Comparison of ENCODE assay signal across 31 cellular contexts in the genomic region with DNA sequence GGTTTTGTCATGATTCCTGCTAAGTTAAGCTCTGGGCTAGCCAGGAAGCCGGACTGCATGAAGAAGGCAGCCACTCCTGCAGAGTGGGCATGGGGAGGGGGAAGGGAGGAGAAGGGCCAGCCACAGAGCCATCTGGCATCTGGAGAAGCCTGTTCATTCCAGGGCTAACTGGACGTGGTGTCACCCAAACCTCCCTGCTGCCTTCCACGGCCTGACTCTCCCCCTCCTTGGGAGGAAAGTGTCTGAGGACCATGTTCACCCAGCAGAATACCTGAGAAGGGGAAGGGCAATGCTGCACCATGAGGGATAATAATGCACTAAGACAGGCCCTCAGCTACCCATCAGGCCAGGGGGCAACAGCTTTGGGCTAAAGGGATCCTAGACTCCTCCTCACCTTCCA. TPM values are rescaled to one million over a fixed set of nuclear protein-coding genes. Genes with fewer than 3 reads are reported as not detected.
DNase-seq lines count a peak whose midpoint lies in the region; ATAC-seq and TF ChIP-seq lines count a peak whose summit lies in the region.
"Had no signal": no experiment of that assay in that cellular context is flagged by ENCODE, and none has a peak within 500 bp of the region (broad histone marks: within the 10 kb centered on the region; RNA-seq: fewer than 3 reads in every experiment).

No MANE protein-coding gene starts in this region.

- POLR2A ChIA-PET in activated CD4-positive, alpha-beta memory T cell treated with anti-CD3 and anti-CD28 coated beads for 36 hours (lab: Charles Lee) = no interaction called here

- TF ChIP-seq POLR2A in right lobe of liver (IDR thresholded peaks at IDR 0.05) (no peak), transverse colon (IDR thresholded peaks at IDR 0.05) (no peak)

- no peaks in the 10 kb centered on the region for H3K36me3 ChIP-seq in right lobe of liver
- no peaks in the 10 kb centered on the region for H3K36me3 ChIP-seq in transverse colon
- H3K36me3 ChIP-seq: BLaER1 treated with 17β-estradiol and CSF1 and Interleukin-3, amounts not matched to agents 10 nM and 100 nM had no signal

- TF ChIP-seq CTCF in right lobe of liver (IDR thresholded peaks at IDR 0.05) (no peak), transverse colon (IDR thresholded peaks at IDR 0.05) (no peak)

- H3K27me3 Mint-ChIP-seq in activated CD4-positive, alpha-beta memory T cell treated with anti-CD3 and anti-CD28 coated beads for 36 hours = peaks cover 2% of the 10 kb centered on the region
- H3K27me3 Mint-ChIP-seq: activated naive CD4-positive, alpha-beta T cell treated with anti-CD3 and anti-CD28 coated beads, Interleukin-2, amount 50 U/mL, for 24 hours; stimulated activated naive CD8-positive, alpha-beta T cell treated with anti-CD3 and anti-CD28 coated beads, Interleukin-15, Interleukin-2, amounts not matched to agents 100 ng/mL and 50 ng/mL, for 24 hours had no signal

- H3K9me3 Mint-ChIP-seq in activated CD4-positive, alpha-beta memory T cell treated with anti-CD3 and anti-CD28 coated beads for 36 hours = peaks cover 14% of the 10 kb centered on the region
- H3K9me3 Mint-ChIP-seq: activated naive CD4-positive, alpha-beta T cell treated with anti-CD3 and anti-CD28 coated beads, Interleukin-2, amount 50 U/mL, for 24 hours; central memory CD8-positive, alpha-beta T cell; neural crest cell had no signal

- H3K27me3 ChIP-seq in right lobe of liver = no peaks in the 10 kb centered on the region
- H3K27me3 ChIP-seq in transverse colon = no peaks in the 10 kb centered on the region
- H3K27me3 ChIP-seq: BLaER1 treated with 17β-estradiol and CSF1 and Interleukin-3, amounts not matched to agents 10 nM and 100 nM; heart left ventricle; tibial nerve had no signal

- CTCF ChIA-PET in activated CD4-positive, alpha-beta memory T cell treated with anti-CD3 and anti-CD28 coated beads for 36 hours (lab: Charles Lee) = interaction anchor here (4.3 kb wide), 1 partner anchor 12 kb away, joined by 23 read pairs; no protein-coding TSS in a partner anchor

- H3K27ac ChIP-seq in right lobe of liver = no peak overlapping the region
- no peak overlapping the region for H3K27ac ChIP-seq in transverse colon
- H3K27ac ChIP-seq: BLaER1 treated with 17β-estradiol and CSF1 and Interleukin-3, amounts not matched to agents 10 nM and 100 nM; epithelial cell of prostate; heart left ventricle; skin epidermis; tibial nerve; VCaP had no signal

- in situ Hi-C loops in transverse colon (cut with MboI; ENCODE audit: low pct_ligation_motif_present in 1 of 4, low pct_unique_long_range_greater_than_20kb in 1 of 4, low sequenced_read_pairs in 3 of 4) = no loop called here
- in situ Hi-C loops in ACHN (cut with HindIII; ENCODE audit: low pct_ligation_motif_present, low pct_unique_long_range_greater_than_20kb, low sequenced_read_pairs) = no loop called here

- WGBS in right lobe of liver (ENCODE audit: insufficient coverage, low coverage, low lambda C conversion rate, missing lambda C conversion rate) = no CpG with 5 or more reads among the region's 3 CpGs
- WGBS in transverse colon (ENCODE audit: low coverage in 1 of 2), 2 donors = 93% methylated on average over 3 of the region's 3 CpGs; no CpG with 5 or more reads in 1 of the 2 donors

- no peaks in the 10 kb centered on the region for H3K36me3 Mint-ChIP-seq in activated CD4-positive, alpha-beta memory T cell treated with anti-CD3 and anti-CD28 coated beads for 36 hours
- H3K36me3 Mint-ChIP-seq: activated naive CD4-positive, alpha-beta T cell treated with anti-CD3 and anti-CD28 coated beads, Interleukin-2, amount 50 U/mL, for 24 hours had no signal

- peak; percentile 4 for DNase-seq in activated naive CD4-positive, alpha-beta T cell treated with anti-CD3 and anti-CD28 coated beads, Interleukin-2, amount 50 U/mL, for 16 hours
- DNase-seq in activated naive CD4-positive, alpha-beta T cell treated with Interleukin-2 at 50 U/mL for 16 hours = no peak
- peak; percentile 6 for DNase-seq in activated CD4-positive, alpha-beta memory T cell treated with anti-CD3 and anti-CD28 coated beads for 36 hours
- peak in 2 of 3 donors; percentile 15 to 19 for DNase-seq in right lobe of liver
- peak; percentile 5 for DNase-seq in transverse colon
- no peak for DNase-seq in ACHN
- DNase-seq in NOMO-1 (lab: John Stamatoyannopoulos, UW; ENCODE audit: unreplicated experiment in 2 of 2) = no peak
- DNase-seq in stimulated activated naive CD4-positive, alpha-beta T cell (lab: John Stamatoyannopoulos, UW) = no peak
- DNase-seq: NCI-H1417 treated with DMSO at 0.1 percent for 48 hours; NCI-H2107; NCI-H510A treated with DMSO at 0.1 percent for 48 hours; NK-92 treated with Interleukin-12 subunit alpha and Interleukin-12 subunit beta, amount 100 ng/mL, for 24 hours; stimulated activated CD4-positive, alpha-beta T cell treated with anti-CD3 and anti-CD28 coated beads, Interleukin-4, amount 100 ng/mL, for 1 hour; T-helper 2 cell had no signal

- intact Hi-C loops in activated CD4-positive, alpha-beta memory T cell treated with anti-CD3 and anti-CD28 coated beads for 36 hours (cut with micrococcal nuclease) = no loop called here
- intact Hi-C loops in right lobe of liver (cut with DNase I) (no loop called here), transverse colon (cut with DNase I; ENCODE audit: low total_unique reads) (no loop called here)

- H3K4me1 ChIP-seq in right lobe of liver = no peaks in the 10 kb centered on the region
- H3K4me1 ChIP-seq in transverse colon = no peaks in the 10 kb centered on the region
- H3K4me1 ChIP-seq: BLaER1 treated with 17β-estradiol and CSF1 and Interleukin-3, amounts not matched to agents 10 nM and 100 nM had no signal

- no peak for ATAC-seq in right lobe of liver
- ATAC-seq: HCT116, heart left ventricle had no signal

- no peak overlapping the region for H3K4me3 Mint-ChIP-seq in activated CD4-positive, alpha-beta memory T cell treated with anti-CD3 and anti-CD28 coated beads for 36 hours
- H3K4me3 Mint-ChIP-seq: activated naive CD4-positive, alpha-beta T cell treated with anti-CD3 and anti-CD28 coated beads, Interleukin-2, amount 50 U/mL, for 24 hours; central memory CD8-positive, alpha-beta T cell; neural crest cell; stimulated activated naive CD8-positive, alpha-beta T cell treated with anti-CD3 and anti-CD28 coated beads, Interleukin-15, Interleukin-2, amounts not matched to agents 100 ng/mL and 50 ng/mL, for 24 hours had no signal

- H3K27ac Mint-ChIP-seq in activated CD4-positive, alpha-beta memory T cell treated with anti-CD3 and anti-CD28 coated beads for 36 hours = no peak overlapping the region
- H3K27ac Mint-ChIP-seq: activated naive CD4-positive, alpha-beta T cell treated with anti-CD3 and anti-CD28 coated beads, Interleukin-2, amount 50 U/mL, for 24 hours; stimulated activated naive CD8-positive, alpha-beta T cell treated with anti-CD3 and anti-CD28 coated beads, Interleukin-15, Interleukin-2, amounts not matched to agents 100 ng/mL and 50 ng/mL, for 24 hours had no signal

- no peak for TF ChIP-seq EP300 in transverse colon (IDR thresholded peaks at IDR 0.05; ENCODE audit: low read depth)

- no peak overlapping the region for H3K4me3 ChIP-seq in right lobe of liver
- no peak overlapping the region for H3K4me3 ChIP-seq in transverse colon
- H3K4me3 ChIP-seq: BLaER1 treated with 17β-estradiol and CSF1 and Interleukin-3, amounts not matched to agents 10 nM and 100 nM; heart left ventricle; skin epidermis; tibial nerve had no signal

- no peaks in the 10 kb centered on the region for H3K4me1 Mint-ChIP-seq in activated CD4-positive, alpha-beta memory T cell treated with anti-CD3 and anti-CD28 coated beads for 36 hours (ENCODE audit: low read depth)
- H3K4me1 Mint-ChIP-seq: activated naive CD4-positive, alpha-beta T cell treated with anti-CD3 and anti-CD28 coated beads, Interleukin-2, amount 50 U/mL, for 24 hours; central memory CD8-positive, alpha-beta T cell; neural crest cell had no signal

- no peaks in the 10 kb centered on the region for H3K9me3 ChIP-seq in right lobe of liver
- H3K9me3 ChIP-seq in transverse colon = peaks cover 0 to 3% of the 10 kb centered on the region in 2 donors

RNA-seq across cellular contexts. Expression of a gene that starts 15.4 kb away (rescaled TPM):
- under 1 TPM; 0.36 to 0.62 TPM for total RNA-seq in activated CD4-positive, alpha-beta memory T cell treated with anti-CD3 and anti-CD28 coated beads for 36 hours
- total RNA-seq in right lobe of liver (10 to 100 TPM; 11.3 to 20.8 (median 14.8) TPM), transverse colon (10 to 100 TPM; 21.3 to 98.3 (median 28.4) TPM)
- total RNA-seq: G401, MCF 10A had no signal

RNA-seq across cellular contexts. Expression of a gene that starts 36.7 kb away (rescaled TPM):
- total RNA-seq in activated CD4-positive, alpha-beta memory T cell treated with anti-CD3 and anti-CD28 coated beads for 36 hours = not detected
- total RNA-seq in right lobe of liver (under 1 TPM in 3 of 6 experiments, not detected in 3; 0.37 to 0.60 (median 0.59) TPM), transverse colon (not detected)
- total RNA-seq: A673, fibroblast of villous mesenchyme, G401, heart left ventricle, MCF 10A, neural crest cell, pulmonary artery endothelial cell, SK-MEL-5, tibial nerve had no signal

Comparison
In these comparisons a context has a peak if more than half of its experiments do, and no peak if none do; other contexts are left out.
1. DNase-seq: peak in activated naive CD4-positive, alpha-beta T cell treated with anti-CD3 and anti-CD28 coated beads, Interleukin-2, amount 50 U/mL, for 16 hours (single experiment), activated CD4-positive, alpha-beta memory T cell treated with anti-CD3 and anti-CD28 coated beads for 36 hours (single experiment), right lobe of liver (2 of 3) and transverse colon (single experiment); none in activated naive CD4-positive, alpha-beta T cell treated with Interleukin-2 at 50 U/mL for 16 hours (single experiment), ACHN (single experiment), NOMO-1 (0 of 2) and stimulated activated naive CD4-positive, alpha-beta T cell (0 of 6).
2. RNA of a gene that starts 15.4 kb away (total RNA-seq): 21.3 to 98.3 TPM in transverse colon and 11.3 to 20.8 TPM in right lobe of liver; 0.36 to 0.62 TPM in activated CD4-positive, alpha-beta memory T cell treated with anti-CD3 and anti-CD28 coated beads for 36 hours; every median in the first group is over 4 times any median in the second.